Comparison of ENCODE assay signal across 8 cellular contexts in the genomic region with DNA sequence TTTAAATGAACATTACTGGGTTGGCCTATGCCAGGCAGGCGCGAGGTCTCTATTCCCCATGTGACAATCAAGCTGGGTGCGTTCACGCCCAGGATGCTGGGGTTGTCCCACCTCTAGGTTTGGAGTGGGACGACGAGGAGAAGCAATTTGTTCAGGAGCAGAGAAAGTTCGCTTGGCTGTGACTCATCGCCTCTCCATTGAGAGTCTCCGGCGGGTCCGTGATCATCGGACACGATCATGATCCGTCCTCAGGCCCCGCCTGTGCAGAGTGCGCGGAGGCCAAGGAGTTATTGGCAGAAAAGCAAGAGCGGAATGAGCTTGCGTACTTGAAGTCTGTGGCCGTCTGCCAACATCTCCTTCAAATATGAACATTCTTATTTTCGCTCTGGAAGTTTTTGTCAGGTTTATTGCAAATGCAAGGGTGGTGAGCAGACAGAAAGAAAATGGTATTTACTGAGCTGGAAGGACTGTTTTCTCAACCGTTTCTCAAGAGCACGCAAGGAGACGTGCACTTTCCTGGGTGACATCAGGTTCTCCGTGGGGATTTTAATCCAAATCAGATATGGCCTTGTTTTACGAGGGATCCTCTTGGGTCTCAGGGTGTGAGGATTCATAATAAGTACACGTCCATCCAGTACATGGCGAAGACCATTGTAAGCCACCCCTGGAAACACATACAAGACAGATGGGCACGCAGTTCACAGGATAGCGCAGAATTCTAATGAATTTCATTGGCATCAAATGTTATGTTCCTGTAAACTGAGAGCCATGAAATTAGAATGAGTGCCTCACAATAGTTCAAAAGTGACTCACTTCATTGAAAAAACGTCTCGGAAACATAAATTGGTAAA.
A peak's percentile ranks its signal among the peaks of the same experiment; 100 is the strongest.
DNase-seq lines count a peak whose midpoint lies in the region; ATAC-seq and TF ChIP-seq lines count a peak whose summit lies in the region.

No MANE protein-coding gene starts in this region.

- no peak overlapping the region for H3K4me2 ChIP-seq in smooth muscle cell

- no peak for TF ChIP-seq CTCF in fibroblast of mammary gland (conservative IDR thresholded peaks at IDR 0.05; ENCODE audit: control insufficient read depth, insufficient read depth, low read depth, low read length)
- no peak for TF ChIP-seq CTCF in progenitor cell of endocrine pancreas (IDR thresholded peaks at IDR 0.05; ENCODE audit: unreplicated experiment)
- TF ChIP-seq CTCF in smooth muscle cell (IDR thresholded peaks at IDR 0.05; ENCODE audit: borderline replicate concordance, insufficient read depth, poor library complexity, severe bottlenecking): no peak

- no peaks in the 10 kb centered on the region for H3K4me1 Mint-ChIP-seq in progenitor cell of endocrine pancreas (ENCODE audit: low read depth)

- DNase-seq in COLO829 (ENCODE audit: low spot score) (peak; percentile 76), fibroblast of mammary gland (ENCODE audit: low read depth) (peak; percentile 98), progenitor cell of endocrine pancreas (ENCODE audit: low spot score, unreplicated experiment) (no peak), DMS114 treated with DMSO at 0.1 percent for 48 hours (lab: John Stamatoyannopoulos, UW; ENCODE audit: unreplicated experiment) (no peak), smooth muscle cell (lab: John Stamatoyannopoulos, UW; ENCODE audit: unreplicated experiment) (no peak), NCI-H345 treated with DMSO at 0.1 percent for 48 hours (lab: John Stamatoyannopoulos, UW; ENCODE audit: unreplicated experiment) (no peak)

- peak overlapping the region; percentile 60 for H3K27ac Mint-ChIP-seq in progenitor cell of endocrine pancreas

- H3K27ac ChIP-seq in smooth muscle cell (ENCODE audit: low read depth): no peak overlapping the region

- no peaks in the 10 kb centered on the region for H3K36me3 ChIP-seq in smooth muscle cell (ENCODE audit: low read depth)

- H3K9ac ChIP-seq in smooth muscle cell (ENCODE audit: low read depth): no peak overlapping the region

- H3K4me1 ChIP-seq in smooth muscle cell (ENCODE audit: low read depth): no peaks in the 10 kb centered on the region

- H3K27me3 Mint-ChIP-seq in progenitor cell of endocrine pancreas: peaks cover 11% of the 10 kb centered on the region

- WGBS in smooth muscle cell (ENCODE audit: low lambda C conversion rate): 77% methylated on average over 32 of the region's 32 CpGs

- no peaks in the 10 kb centered on the region for H3K27me3 ChIP-seq in smooth muscle cell (ENCODE audit: low read depth)

- no peaks in the 10 kb centered on the region for H3K79me2 ChIP-seq in smooth muscle cell (ENCODE audit: low read depth)

- ATAC-seq in GM19463 (IDR thresholded peaks at IDR 0.05; ENCODE audit: unreplicated experiment): no peak

- no peak overlapping the region for H3K4me3 Mint-ChIP-seq in progenitor cell of endocrine pancreas (ENCODE audit: low read depth)

- no peaks in the 10 kb centered on the region for H3K9me3 Mint-ChIP-seq in progenitor cell of endocrine pancreas (ENCODE audit: low read depth)

- no peaks in the 10 kb centered on the region for H4K20me1 ChIP-seq in smooth muscle cell (ENCODE audit: low read depth)

- no peaks in the 10 kb centered on the region for H3F3A ChIP-seq in smooth muscle cell (ENCODE audit: low read depth)

- no peak overlapping the region for H2AFZ ChIP-seq in smooth muscle cell (ENCODE audit: low read depth)

- H3K36me3 Mint-ChIP-seq in progenitor cell of endocrine pancreas (ENCODE audit: insufficient read depth): no peaks in the 10 kb centered on the region

- no peaks in the 10 kb centered on the region for H3K9me3 ChIP-seq in smooth muscle cell (replicated peaks; ENCODE audit: low read depth)

- H3K4me3 ChIP-seq in fibroblast of mammary gland (ENCODE audit: control insufficient read depth, low read depth, low read length): peak overlapping the region; percentile 33
- H3K4me3 ChIP-seq in smooth muscle cell: no peak overlapping the region

TF ChIP-seq in PFSK-1, 5 proteins besides CTCF, POLR2A, EP300 and RAD21:
- peak; percentile 33 for TF ChIP-seq POLR2AphosphoS5 (IDR thresholded peaks at IDR 0.05; ENCODE audit: low read depth, low read length)
- no peak for TF ChIP-seq TAF1 (IDR thresholded peaks at IDR 0.05; ENCODE audit: borderline replicate concordance, insufficient read depth, low read length)
- no peak for TF ChIP-seq SIN3A (IDR thresholded peaks at IDR 0.05; ENCODE audit: borderline replicate concordance, insufficient read depth, low read length)
- no peak for TF ChIP-seq REST (IDR thresholded peaks at IDR 0.05; ENCODE audit: insufficient read depth in 1 of 2, low read depth in 2 of 2, low read length in 2 of 2)
- no peak for TF ChIP-seq FOXP2 (optimal IDR thresholded peaks at IDR 0.05; ENCODE audit: borderline replicate concordance, extremely low read depth, extremely low read length, insufficient read depth)
TF ChIP-seq in PFSK-1: peak in this region for 1.

Comparison
In these comparisons a context has a peak if more than half of its experiments do, and no peak if none do; other contexts are left out.
1. DNase-seq: peak in COLO829 (single experiment) and fibroblast of mammary gland (single experiment); none in progenitor cell of endocrine pancreas (single experiment), DMS114 treated with DMSO at 0.1 percent for 48 hours (single experiment), smooth muscle cell (single experiment) and NCI-H345 treated with DMSO at 0.1 percent for 48 hours (single experiment).